23 cellular contexts compared by ENCODE assay signal in the genomic region with DNA sequence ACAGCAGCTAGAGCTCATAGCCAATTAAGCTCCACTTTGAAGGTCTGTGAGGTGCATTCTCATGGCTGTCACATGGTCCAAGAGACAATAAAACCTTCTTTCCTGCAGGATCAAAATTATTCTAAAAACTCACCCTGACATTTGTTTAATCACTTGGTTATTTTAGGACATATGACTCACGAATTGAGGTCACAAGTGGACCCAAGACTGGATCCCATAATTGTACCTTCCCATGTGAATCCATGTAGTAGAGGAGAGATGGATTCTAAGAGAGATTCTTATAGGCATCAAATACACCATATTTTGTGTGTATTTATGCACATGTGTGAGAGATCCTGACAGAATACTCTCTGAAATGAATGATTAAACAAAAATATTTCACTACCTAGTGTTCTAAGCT. TPM values are rescaled to one million over a fixed set of nuclear protein-coding genes. Genes with fewer than 3 reads are reported as not detected.
DNase-seq lines count a peak whose midpoint lies in the region; ATAC-seq and TF ChIP-seq lines count a peak whose summit lies in the region.
"Had no signal": no experiment of that assay in that cellular context is flagged by ENCODE, and none has a peak within 500 bp of the region (broad histone marks: within the 10 kb centered on the region; RNA-seq: fewer than 3 reads in every experiment).

No MANE protein-coding gene starts in this region.

- in situ Hi-C loops in GM13976 (cut with MboI; ENCODE audit: low sequenced_read_pairs, unreplicated experiment), result no loop called here

- ATAC-seq in HG02885 (IDR thresholded peaks at IDR 0.05; ENCODE audit: poor library complexity, unreplicated experiment), result no peak
- ATAC-seq: CD8-positive, alpha-beta T cell; HCT116; HepG2; PC-3 had no signal

- TF ChIP-seq CTCF in GM13976 (IDR thresholded peaks at IDR 0.05; ENCODE audit: borderline replicate concordance, control extremely low read depth, extremely low read depth, insufficient read depth, missing control alignments), result no peak

- DNase-seq in HT1080 (ENCODE audit: low read depth) (peak; percentile 20), SW480 (ENCODE audit: low spot score) (peak; percentile 17), fibroblast of peridontal ligament (ENCODE audit: extremely low read depth) (peak; percentile 7), GM13976 (ENCODE audit: low spot score) (no peak), D341Med (ENCODE audit: low spot score) (no peak)
- no peak for DNase-seq in activated CD8-positive, alpha-beta memory T cell treated with anti-CD3 and anti-CD28 coated beads for 24 hours
- DNase-seq: Calu3; CD8-positive, alpha-beta T cell; KBM-7; NCI-H1048; NCI-H1417; NCI-H1694; NCI-H2029 treated with DMSO at 0.1 percent for 48 hours; NCI-H446 treated with DMSO at 0.1 percent for 48 hours; NCI-H526; NCI-H82; NK-92 treated with Interleukin-12 subunit alpha and Interleukin-12 subunit beta, amount 100 ng/mL, for 24 hours; PC-3; RPMI8226; SHP77 treated with DMSO at 0.1 percent for 48 hours had no signal

RNA-seq across cellular contexts. Expression of a gene that starts 18.1 kb away (rescaled TPM):
- total RNA-seq in HT1080 (2014; rRNA removed; shearing (Covaris generic)), result 27.7 and 29.0 TPM in 2 replicates
- 22.9 and 26.7 TPM in 2 replicates for polyA plus RNA-seq in HT1080 (2015; cell fraction: cytosol; rRNA removed)
- 33.1 and 33.7 TPM in 2 replicates for polyA plus RNA-seq in HT1080 (2015; cell fraction: nucleus; rRNA removed)

Comparison
In these comparisons a context has a peak if more than half of its experiments do, and no peak if none do; other contexts are left out.
1. DNase-seq: peak in HT1080 (single experiment), SW480 (single experiment) and fibroblast of peridontal ligament (single experiment); none in GM13976 (single experiment), D341Med (single experiment) and activated CD8-positive, alpha-beta memory T cell treated with anti-CD3 and anti-CD28 coated beads for 24 hours (single experiment).